In the genomic region with DNA sequence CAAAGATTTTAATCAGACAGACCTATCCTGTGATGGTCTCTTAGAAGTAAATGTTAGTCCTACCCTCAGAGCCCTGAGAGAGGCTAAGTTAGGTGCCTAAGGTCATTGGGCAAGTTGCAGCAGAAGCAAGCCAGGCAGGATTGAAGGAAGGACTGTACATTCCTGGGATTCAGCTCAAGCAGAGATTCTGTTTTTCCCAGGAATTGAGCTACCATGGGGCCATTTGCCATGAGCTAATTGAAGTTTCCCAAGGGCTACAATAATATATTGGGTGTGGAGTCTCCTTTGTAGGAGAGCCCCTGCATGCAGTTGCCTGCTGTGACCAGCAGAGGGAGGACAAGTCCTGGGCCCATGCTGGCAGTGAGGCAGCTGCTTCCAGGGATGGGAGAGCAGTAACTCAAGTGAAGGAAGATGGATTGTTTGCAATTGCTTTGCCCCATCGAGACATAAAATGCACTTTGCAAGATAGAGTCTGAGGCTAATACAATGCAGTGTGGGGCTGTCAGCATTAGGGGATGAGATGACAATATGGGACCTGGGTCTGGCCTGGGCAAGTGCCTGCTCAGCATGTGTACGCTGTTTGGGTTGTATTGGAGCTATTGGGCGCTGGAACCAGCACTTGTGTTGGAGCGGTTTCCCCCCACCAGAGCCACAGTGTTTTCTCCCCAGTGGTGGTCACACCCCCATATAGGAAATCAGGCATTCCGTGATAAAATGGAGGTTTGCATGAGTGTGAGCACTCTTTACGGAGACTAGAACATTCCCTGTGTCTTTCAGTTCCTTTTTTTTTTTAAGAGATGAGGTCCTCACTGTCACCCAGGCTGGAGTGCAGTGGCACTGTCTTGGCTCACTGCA, we compare ENCODE assay signal across 8 cellular contexts. TPM values are rescaled to one million over a fixed set of nuclear protein-coding genes. Genes with fewer than 3 reads are reported as not detected.
A peak's percentile ranks its signal among the peaks of the same experiment; 100 is the strongest.
DNase-seq lines count a peak whose midpoint lies in the region; ATAC-seq lines count a peak whose summit lies in the region.

No MANE protein-coding gene starts in this region.

- DNase-seq in GDM1 (lab: John Stamatoyannopoulos, UW) (peak; percentile 50), NCI-H526 (lab: John Stamatoyannopoulos, UW) (peak; percentile 55 to 88), dermis microvascular lymphatic vessel endothelial cell (ENCODE audit: low read depth in 2 of 2) (peak; percentile 58 to 67), lung microvascular endothelial cell (ENCODE audit: low read depth in 2 of 2) (peak; percentile 77 to 81)
- peak; percentile 41 to 70 for DNase-seq in activated CD4-positive, alpha-beta T cell treated with anti-CD3 and anti-CD28 coated beads, Interleukin-2, amount 50 U/mL, for 24 hours (ENCODE audit: low read depth in 1 of 2, low spot score in 1 of 2)
- DNase-seq in stimulated activated CD8-positive, alpha-beta memory T cell treated with anti-CD3 and anti-CD28 coated beads, Interleukin-12 subunit alpha, Interleukin-12 subunit beta, amount 100 ng/mL, for 4 hours (ENCODE audit: low read depth), result peak; percentile 43

- peak; percentile 74 for ATAC-seq in HG03280 (IDR thresholded peaks at IDR 0.05; ENCODE audit: unreplicated experiment)
- ATAC-seq in HG03025 (IDR thresholded peaks at IDR 0.05; ENCODE audit: low FRiP score, unreplicated experiment), result no peak

RNA-seq across cellular contexts. Expression of gene DNMT3B, which starts 27.9 kb away (rescaled TPM):
- total RNA-seq in dermis microvascular lymphatic vessel endothelial cell, result 1.4 and 1.9 TPM in 2 replicates
- total RNA-seq in lung microvascular endothelial cell, result 0.60 and 1.3 TPM in 2 replicates

RNA-seq across cellular contexts. Expression of gene MAPRE1, which starts 29.6 kb away (rescaled TPM):
- total RNA-seq in dermis microvascular lymphatic vessel endothelial cell, result 77.7 and 84.8 TPM in 2 replicates
- 64.1 and 74.4 TPM in 2 replicates for total RNA-seq in lung microvascular endothelial cell

RNA-seq across cellular contexts. Expression of gene COMMD7, which starts 46.9 kb away (rescaled TPM):
- 25.5 and 26.3 TPM in 2 replicates for total RNA-seq in dermis microvascular lymphatic vessel endothelial cell
- 21.0 and 27.5 TPM in 2 replicates for total RNA-seq in lung microvascular endothelial cell
